In the genomic region with DNA sequence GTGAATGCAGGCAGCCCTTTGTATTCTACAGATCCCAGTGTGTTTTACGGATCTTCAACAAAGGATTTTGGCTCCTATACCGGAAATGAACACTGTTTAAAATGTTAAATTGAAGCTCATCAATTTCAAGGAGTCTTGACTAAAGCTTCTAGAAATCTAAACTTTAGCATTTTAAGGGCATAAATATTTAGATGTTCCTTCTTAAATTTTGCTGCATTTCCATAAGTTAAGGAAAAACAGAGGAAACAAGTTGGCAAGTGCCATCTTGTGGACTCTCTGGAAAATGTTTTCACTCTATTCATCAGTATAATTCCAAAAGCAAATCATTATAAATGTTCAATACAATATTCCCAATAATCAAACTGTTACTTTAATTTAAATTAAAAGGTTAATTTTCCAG, we compare ENCODE assay signal across 9 cellular contexts. TPM values are rescaled to one million over a fixed set of nuclear protein-coding genes. Genes with fewer than 3 reads are reported as not detected.
A peak's percentile ranks its signal among the peaks of the same experiment; 100 is the strongest.
DNase-seq lines count a peak whose midpoint lies in the region; ATAC-seq and TF ChIP-seq lines count a peak whose summit lies in the region.
"Had no signal": no experiment of that assay in that cellular context is flagged by ENCODE, and none has a peak within 500 bp of the region (broad histone marks: within the 10 kb centered on the region; RNA-seq: fewer than 3 reads in every experiment).

No MANE protein-coding gene starts in this region.

- H3K27me3 ChIP-seq in gastrocnemius medialis = no peaks in the 10 kb centered on the region

- no peaks in the 10 kb centered on the region for H3K4me1 ChIP-seq in gastrocnemius medialis

- no peak overlapping the region for H3K27ac Mint-ChIP-seq in activated naive CD4-positive, alpha-beta T cell treated with anti-CD3 and anti-CD28 coated beads for 36 hours

- no peak for TF ChIP-seq POLR2A in gastrocnemius medialis (IDR thresholded peaks at IDR 0.05)

- CTCF ChIA-PET in activated naive CD4-positive, alpha-beta T cell treated with anti-CD3 and anti-CD28 coated beads for 36 hours (lab: Charles Lee) = interaction anchor here (0.9 to 5.3 kb wide), 6 partner anchors 63 to 286 kb away, joined by 3 to 42 read pairs (median 19); no protein-coding TSS in a partner anchor

- no peaks in the 10 kb centered on the region for H3K9me3 Mint-ChIP-seq in activated naive CD4-positive, alpha-beta T cell treated with anti-CD3 and anti-CD28 coated beads for 36 hours

- TF ChIP-seq CTCF in gastrocnemius medialis (IDR thresholded peaks at IDR 0.05 in 4 of 5, conservative IDR thresholded peaks at IDR 0.05 in 1 of 5) = peak in 3 of 5 experiments; percentile 44 to 45 (median 44)

- H3K4me3 ChIP-seq in gastrocnemius medialis = no peak overlapping the region

- DNase-seq in DMS 273 (lab: John Stamatoyannopoulos, UW; ENCODE audit: unreplicated experiment) (peak; percentile 45), DMS 273 treated with DMSO at 0.1 percent for 48 hours (lab: John Stamatoyannopoulos, UW) (no peak), RKO (ENCODE audit: low spot score) (peak; percentile 33), fibroblast of peridontal ligament (ENCODE audit: extremely low read depth) (peak; percentile 76), gastrocnemius medialis (no peak), NCI-H1417 treated with DMSO at 0.1 percent for 48 hours (lab: John Stamatoyannopoulos, UW) (no peak)
- DNase-seq in activated naive CD4-positive, alpha-beta T cell treated with anti-CD3 and anti-CD28 coated beads for 36 hours = no peak
- DNase-seq: RPMI8226 had no signal

- H3K36me3 Mint-ChIP-seq in activated naive CD4-positive, alpha-beta T cell treated with anti-CD3 and anti-CD28 coated beads for 36 hours (ENCODE audit: low read depth) = no peaks in the 10 kb centered on the region

- ATAC-seq in gastrocnemius medialis (no peak), esophagus mucosa (no peak)

- intact Hi-C loops in gastrocnemius medialis (cut with DNase I; ENCODE audit: low total_unique reads) = loop anchor here (2.0 kb wide), 1 partner anchor 215 kb away; no protein-coding TSS in a partner anchor
- intact Hi-C loops in activated naive CD4-positive, alpha-beta T cell treated with anti-CD3 and anti-CD28 coated beads for 36 hours (cut with micrococcal nuclease) = loop anchor here (1.0 kb wide), 3 partner anchors 214 to 285 kb away; no protein-coding TSS in a partner anchor

- peaks cover 2% of the 10 kb centered on the region for H3K4me1 Mint-ChIP-seq in activated naive CD4-positive, alpha-beta T cell treated with anti-CD3 and anti-CD28 coated beads for 36 hours (ENCODE audit: low read depth)

- no peaks in the 10 kb centered on the region for H3K9me3 ChIP-seq in gastrocnemius medialis

- no peak overlapping the region for H3K27ac ChIP-seq in gastrocnemius medialis

- no peak overlapping the region for H3K4me3 Mint-ChIP-seq in activated naive CD4-positive, alpha-beta T cell treated with anti-CD3 and anti-CD28 coated beads for 36 hours

- no peaks in the 10 kb centered on the region for H3K36me3 ChIP-seq in gastrocnemius medialis

- no peaks in the 10 kb centered on the region for H3K27me3 Mint-ChIP-seq in activated naive CD4-positive, alpha-beta T cell treated with anti-CD3 and anti-CD28 coated beads for 36 hours (ENCODE audit: low read depth)

- in situ Hi-C loops in gastrocnemius medialis (cut with MboI; ENCODE audit: low sequenced_read_pairs in 4 of 4) = loop anchor here (5.0 to 10.0 kb wide), 3 partner anchors 211 to 241 kb away; no protein-coding TSS in a partner anchor

RNA-seq across cellular contexts. Expression of a gene that starts 19.6 kb away (rescaled TPM):
- total RNA-seq in gastrocnemius medialis = 1 to 10 TPM in 3 of 4 donors, under 1 TPM in 1; 0.66 to 4.7 (median 2.4) TPM
- 1.8 TPM for total RNA-seq in esophagus mucosa
- total RNA-seq in activated naive CD4-positive, alpha-beta T cell treated with anti-CD3 and anti-CD28 coated beads for 36 hours = 1 to 10 TPM; 2.1 to 3.3 TPM

Comparison
In these comparisons a context has a peak if more than half of its experiments do, and no peak if none do; other contexts are left out.
1. DNase-seq: peak in DMS 273 (single experiment), RKO (single experiment) and fibroblast of peridontal ligament (single experiment); none in DMS 273 treated with DMSO at 0.1 percent for 48 hours (single experiment), gastrocnemius medialis (0 of 2), NCI-H1417 treated with DMSO at 0.1 percent for 48 hours (single experiment) and activated naive CD4-positive, alpha-beta T cell treated with anti-CD3 and anti-CD28 coated beads for 36 hours (single experiment).